18 cellular contexts compared by ENCODE assay signal in genomic region chr20:60088236-60088635, GRCh38.
DNase-seq lines count a peak whose midpoint lies in the region; ATAC-seq and TF ChIP-seq lines count a peak whose summit lies in the region.
"Had no signal": no experiment of that assay in that cellular context is flagged by ENCODE, and none has a peak within 500 bp of the region (broad histone marks: within the 10 kb centered on the region; RNA-seq: fewer than 3 reads in every experiment).

No MANE protein-coding gene starts in this region.

- H3K23ac ChIP-seq in IMR-90 (ENCODE audit: low read depth, low read length): no peak overlapping the region

- no peak for TF ChIP-seq CTCF in CD14-positive monocyte (IDR thresholded peaks at IDR 0.05)
- TF ChIP-seq CTCF in IMR-90 (conservative IDR thresholded peaks at IDR 0.05; ENCODE audit: low read depth, low read length): no peak
- TF ChIP-seq CTCF in ascending aorta (IDR thresholded peaks at IDR 0.05): no peak

- no TSS peak for BruUV-seq in IMR-90 (replicated peaks; lab: Mats Ljungman, UMichigan)

- H3K9me1 ChIP-seq in IMR-90 (ENCODE audit: insufficient read depth, low read length): no peaks in the 10 kb centered on the region

- intact Hi-C loops in CD14-positive monocyte (cut with micrococcal nuclease): no loop called here
- intact Hi-C loops in IMR-90 (cut with micrococcal nuclease): no loop called here
- intact Hi-C loops in ascending aorta (cut with DNase I): no loop called here

- H4K8ac ChIP-seq in IMR-90 (ENCODE audit: low read depth in 2 of 2, low read length in 2 of 2): no peak overlapping the region

- no peak overlapping the region for H3K27ac ChIP-seq in IMR-90 (ENCODE audit: insufficient read depth, low read length)
- no peak overlapping the region for H3K27ac ChIP-seq in ascending aorta
- H3K27ac ChIP-seq: BLaER1, GM23248 had no signal

- H2BK5ac ChIP-seq in IMR-90 (ENCODE audit: low read depth, low read length, poor library complexity, severe bottlenecking): no peak overlapping the region

- dilution Hi-C loops in IMR-90 (cut with HindIII; ENCODE audit: low sequenced_read_pairs, unreplicated experiment): no loop called here

- peak overlapping the region in 1 of 7 donors; percentile 31 for H3K27ac Mint-ChIP-seq in CD14-positive monocyte
- H3K27ac Mint-ChIP-seq in central memory CD8-positive, alpha-beta T cell (ENCODE audit: low read depth): no peak overlapping the region
- H3K27ac Mint-ChIP-seq in natural killer cell treated with Interleukin-12 subunit alpha and Interleukin-12 subunit beta and Interleukin-15 and Interleukin-18, amount 100 ng/mL, for 72 hours: no peak overlapping the region
- H3K27ac Mint-ChIP-seq: CD4-positive, CD25-positive, alpha-beta regulatory T cell had no signal

- H2AK5ac ChIP-seq in IMR-90 (ENCODE audit: low read depth, low read length): no peak overlapping the region

- H3K4ac ChIP-seq in IMR-90 (ENCODE audit: low read depth, low read length): no peak overlapping the region

- H3K56ac ChIP-seq in IMR-90 (ENCODE audit: extremely low read depth, insufficient read depth, low read length): no peak overlapping the region

- H3K9me3 ChIP-seq in IMR-90 (ENCODE audit: control insufficient read depth, insufficient read depth, low read length) (0 out of 2 replicates have a peak, but pooled peaks cover under 1% of the 10 kb centered on the region), ascending aorta (no peaks in the 10 kb centered on the region)

- no peak overlapping the region for H3K14ac ChIP-seq in IMR-90 (replicated peaks; ENCODE audit: low read depth, low read length)

- TF ChIP-seq RAD21 in IMR-90 (IDR thresholded peaks at IDR 0.05; ENCODE audit: low read length): no peak

- H2AFZ ChIP-seq in IMR-90 (replicated peaks; ENCODE audit: low read length, poor library complexity): no peak overlapping the region

- H3K4me1 ChIP-seq in IMR-90 (ENCODE audit: control insufficient read depth, insufficient read depth, low read length): no peaks in the 10 kb centered on the region
- no peaks in the 10 kb centered on the region for H3K4me1 ChIP-seq in ascending aorta
- H3K4me1 ChIP-seq: BLaER1 had no signal

- H2BK20ac ChIP-seq in IMR-90 (ENCODE audit: low read depth, low read length): no peak overlapping the region

- in situ Hi-C loops in IMR-90 (cut with MboI; ENCODE audit: low sequenced_read_pairs) (no loop called here), G401 (cut with HindIII; ENCODE audit: low sequenced_read_pairs) (no loop called here)

- H3K36me3 ChIP-seq in IMR-90 (ENCODE audit: control insufficient read depth, insufficient read depth, low read length): no peaks in the 10 kb centered on the region
- no peaks in the 10 kb centered on the region for H3K36me3 ChIP-seq in ascending aorta
- H3K36me3 ChIP-seq: BLaER1 had no signal

- POLR2A ChIA-PET in IMR-90 (lab: Charles Lee; ENCODE audit: unreplicated experiment): no interaction called here

- no peaks in the 10 kb centered on the region for H3K79me1 ChIP-seq in IMR-90 (ENCODE audit: low read depth in 1 of 2, low read length in 2 of 2)

- H2BK120ac ChIP-seq in IMR-90 (ENCODE audit: low read depth, low read length): no peak overlapping the region

- no peak for ATAC-seq in IMR-90 (ENCODE audit: low read depth)
- no peak for ATAC-seq in central memory CD8-positive, alpha-beta T cell (replicated peaks; ENCODE audit: extremely low read depth, poor library complexity, severe bottlenecking)
- ATAC-seq in natural killer cell treated with Interleukin-12 subunit alpha and Interleukin-12 subunit beta and Interleukin-15 and Interleukin-18, amount 100 ng/mL, for 72 hours: no peak
- no peak for ATAC-seq in GM19023 (IDR thresholded peaks at IDR 0.05; ENCODE audit: unreplicated experiment)
- ATAC-seq: HCT116 had no signal

- CTCF ChIA-PET in IMR-90 (lab: Yijun Ruan, JAX): no interaction called here

- H3K9me3 Mint-ChIP-seq in CD14-positive monocyte: peaks cover 9 to 17% (median 15%) of the 10 kb centered on the region in 7 donors
- no peaks in the 10 kb centered on the region for H3K9me3 Mint-ChIP-seq in central memory CD8-positive, alpha-beta T cell
- no peaks in the 10 kb centered on the region for H3K9me3 Mint-ChIP-seq in natural killer cell treated with Interleukin-12 subunit alpha and Interleukin-12 subunit beta and Interleukin-15 and Interleukin-18, amount 100 ng/mL, for 72 hours

- no peak overlapping the region for H3K4me2 ChIP-seq in IMR-90 (ENCODE audit: low read depth, low read length)
- H3K4me2 ChIP-seq: BLaER1 had no signal

- H3K27me3 ChIP-seq in IMR-90 (ENCODE audit: control insufficient read depth, insufficient read depth, low read length) (peaks cover 24% of the 10 kb centered on the region), ascending aorta (no peaks in the 10 kb centered on the region)

- no peak overlapping the region for H2BK15ac ChIP-seq in IMR-90 (ENCODE audit: low read depth, low read length)

- no peak for TF ChIP-seq POLR2A in IMR-90 (IDR thresholded peaks at IDR 0.05; ENCODE audit: low read depth, low read length)

- H3K4me1 Mint-ChIP-seq in CD14-positive monocyte: peaks cover 21% of the 10 kb centered on the region
- H3K4me1 Mint-ChIP-seq in central memory CD8-positive, alpha-beta T cell: peaks cover 13% of the 10 kb centered on the region
- peaks cover 27 to 29% of the 10 kb centered on the region in 2 donors for H3K4me1 Mint-ChIP-seq in natural killer cell treated with Interleukin-12 subunit alpha and Interleukin-12 subunit beta and Interleukin-15 and Interleukin-18, amount 100 ng/mL, for 72 hours (ENCODE audit: low read depth in 2 of 2)

- whole genome bisulfite sequencing in IMR-90 (ENCODE audit: extremely low coverage in 2 of 2, insufficient read length in 1 of 2), 2 experiments: 70% methylated on average over 2 of the region's 10 CpGs; no CpG with 5 or more reads in 1 of the 2 experiments

- no peak overlapping the region for H4K91ac ChIP-seq in IMR-90 (ENCODE audit: insufficient read depth, low read depth, low read length)

- no peak overlapping the region for H3K9ac ChIP-seq in IMR-90 (ENCODE audit: low read depth, low read length)
- H3K9ac ChIP-seq: BLaER1 had no signal

- peak overlapping the region; percentile 53 to 81 for H3K4me3 Mint-ChIP-seq in CD14-positive monocyte
- H3K4me3 Mint-ChIP-seq in central memory CD8-positive, alpha-beta T cell: peak overlapping the region; percentile 70
- peak overlapping the region; percentile 41 for H3K4me3 Mint-ChIP-seq in natural killer cell treated with Interleukin-12 subunit alpha and Interleukin-12 subunit beta and Interleukin-15 and Interleukin-18, amount 100 ng/mL, for 72 hours

- no peak overlapping the region for H4K5ac ChIP-seq in IMR-90 (ENCODE audit: low read depth, low read length)

- DNase-seq in CD14-positive monocyte (ENCODE audit: low spot score) (no peak), IMR-90 (no peak), G401 (ENCODE audit: low spot score) (no peak), NCI-H187 (lab: John Stamatoyannopoulos, UW) (no peak), ascending aorta (ENCODE audit: low spot score in 2 of 2) (no peak)
- no peak for DNase-seq in central memory CD8-positive, alpha-beta T cell (ENCODE audit: low spot score in 2 of 2)
- no peak for DNase-seq in natural killer cell treated with Interleukin-12 subunit alpha and Interleukin-12 subunit beta and Interleukin-15 and Interleukin-18, amount 100 ng/mL, for 72 hours (ENCODE audit: low spot score)
- DNase-seq: 8988T, AML-193, COR-L47, DMS79 treated with DMSO at 0.1 percent for 48 hours, EL, GDM1, GM23248 had no signal

- H4K20me1 ChIP-seq in IMR-90 (ENCODE audit: insufficient read depth, low read length): no peaks in the 10 kb centered on the region

- H3K36me3 Mint-ChIP-seq in CD14-positive monocyte: peaks cover 6 to 13% of the 10 kb centered on the region in 2 donors
- H3K36me3 Mint-ChIP-seq in central memory CD8-positive, alpha-beta T cell (ENCODE audit: insufficient read depth): no peaks in the 10 kb centered on the region
- no peaks in the 10 kb centered on the region for H3K36me3 Mint-ChIP-seq in natural killer cell treated with Interleukin-12 subunit alpha and Interleukin-12 subunit beta and Interleukin-15 and Interleukin-18, amount 100 ng/mL, for 72 hours

- H2AK9ac ChIP-seq in IMR-90 (replicated peaks; ENCODE audit: low read depth, low read length, poor library complexity): peak overlapping the region; percentile 29

- H3K4me3 ChIP-seq in IMR-90 (ENCODE audit: insufficient read depth, low read depth, low read length) (no peak overlapping the region), ascending aorta (no peak overlapping the region)
- H3K4me3 ChIP-seq: BLaER1 had no signal

- peaks cover 11 to 24% (median 24%) of the 10 kb centered on the region in 3 donors for H3K27me3 Mint-ChIP-seq in CD14-positive monocyte (ENCODE audit: low read depth in 3 of 3)
- H3K27me3 Mint-ChIP-seq in central memory CD8-positive, alpha-beta T cell: peaks cover 30% of the 10 kb centered on the region
- no peaks in the 10 kb centered on the region for H3K27me3 Mint-ChIP-seq in natural killer cell treated with Interleukin-12 subunit alpha and Interleukin-12 subunit beta and Interleukin-15 and Interleukin-18, amount 100 ng/mL, for 72 hours

- no peak overlapping the region for H3K18ac ChIP-seq in IMR-90 (ENCODE audit: low read depth, low read length)

TF ChIP-seq in IMR-90, 13 proteins besides CTCF, POLR2A, EP300 and RAD21 (continues in another document):
- TF ChIP-seq FOS (IDR thresholded peaks at IDR 0.05; ENCODE audit: low read depth, low read length) (no peak), CHD1 (IDR thresholded peaks at IDR 0.05; ENCODE audit: low read depth, low read length) (no peak), NFE2L2 (IDR thresholded peaks at IDR 0.05; ENCODE audit: low read depth, low read length) (no peak), BHLHE40 (IDR thresholded peaks at IDR 0.05; ENCODE audit: low read depth, low read length) (no peak), CEBPB (IDR thresholded peaks at IDR 0.05; ENCODE audit: low read depth, low read length) (no peak), MXI1 (IDR thresholded peaks at IDR 0.05; ENCODE audit: borderline replicate concordance, low read depth, low read length) (no peak), ELK1 (IDR thresholded peaks at IDR 0.05; ENCODE audit: borderline replicate concordance, low read depth, low read length) (no peak), MAZ (IDR thresholded peaks at IDR 0.05; ENCODE audit: borderline replicate concordance, low read depth, low read length) (no peak), MAFK (IDR thresholded peaks at IDR 0.05; ENCODE audit: low read depth, low read length) (no peak), RCOR1 (IDR thresholded peaks at IDR 0.05; ENCODE audit: insufficient replicate concordance, low read length) (no peak), RFX5 (IDR thresholded peaks at IDR 0.05; ENCODE audit: low read depth, low read length) (no peak)
